1 cellular context compared by ENCODE assay signal in the genomic region with DNA sequence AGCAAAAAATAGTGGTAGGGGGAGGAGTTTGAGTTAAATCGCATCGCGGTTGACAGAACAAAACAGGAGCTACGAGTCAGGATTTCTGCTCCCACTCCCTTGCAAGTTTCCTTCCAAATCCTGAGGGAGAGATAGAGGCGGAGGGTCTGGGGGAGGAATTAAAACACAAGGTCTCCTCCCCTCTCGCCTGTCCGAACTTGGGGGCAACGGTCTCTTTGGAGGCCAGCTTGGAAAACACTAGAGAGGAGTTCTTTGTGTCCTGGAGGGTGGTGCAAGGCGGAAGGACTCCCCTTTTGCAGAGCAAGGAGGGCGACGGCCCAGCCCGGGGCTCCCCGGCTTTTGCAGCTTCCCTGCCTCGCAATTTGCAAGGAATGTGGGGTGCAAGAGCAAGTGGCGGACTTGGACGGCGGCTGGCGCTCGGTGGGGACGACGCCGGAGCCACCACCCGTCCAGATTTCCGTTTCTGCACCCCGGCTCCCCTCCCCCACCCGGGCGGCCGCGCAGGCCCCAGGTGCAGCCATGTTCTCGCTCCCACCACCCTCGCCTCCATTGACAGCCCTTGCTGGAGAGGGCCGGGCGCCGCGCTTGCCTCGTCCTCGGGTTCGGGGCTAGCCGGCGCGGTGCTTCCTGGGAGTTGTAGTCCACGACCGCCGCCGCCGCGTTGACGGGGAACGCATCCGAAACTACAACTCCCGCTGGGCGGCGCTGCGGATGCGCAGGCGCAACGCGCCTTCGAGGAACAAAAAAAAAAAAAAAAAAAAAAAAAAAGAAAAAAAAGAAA.
A peak's percentile ranks its signal among the peaks of the same experiment; 100 is the strongest.
TF ChIP-seq lines count a peak whose summit lies in the region.

No MANE protein-coding gene starts in this region.

TF ChIP-seq in GM12878, 131 proteins besides CTCF, POLR2A, EP300 and RAD21 (continued from another document):
- TF ChIP-seq, protein P1, sequence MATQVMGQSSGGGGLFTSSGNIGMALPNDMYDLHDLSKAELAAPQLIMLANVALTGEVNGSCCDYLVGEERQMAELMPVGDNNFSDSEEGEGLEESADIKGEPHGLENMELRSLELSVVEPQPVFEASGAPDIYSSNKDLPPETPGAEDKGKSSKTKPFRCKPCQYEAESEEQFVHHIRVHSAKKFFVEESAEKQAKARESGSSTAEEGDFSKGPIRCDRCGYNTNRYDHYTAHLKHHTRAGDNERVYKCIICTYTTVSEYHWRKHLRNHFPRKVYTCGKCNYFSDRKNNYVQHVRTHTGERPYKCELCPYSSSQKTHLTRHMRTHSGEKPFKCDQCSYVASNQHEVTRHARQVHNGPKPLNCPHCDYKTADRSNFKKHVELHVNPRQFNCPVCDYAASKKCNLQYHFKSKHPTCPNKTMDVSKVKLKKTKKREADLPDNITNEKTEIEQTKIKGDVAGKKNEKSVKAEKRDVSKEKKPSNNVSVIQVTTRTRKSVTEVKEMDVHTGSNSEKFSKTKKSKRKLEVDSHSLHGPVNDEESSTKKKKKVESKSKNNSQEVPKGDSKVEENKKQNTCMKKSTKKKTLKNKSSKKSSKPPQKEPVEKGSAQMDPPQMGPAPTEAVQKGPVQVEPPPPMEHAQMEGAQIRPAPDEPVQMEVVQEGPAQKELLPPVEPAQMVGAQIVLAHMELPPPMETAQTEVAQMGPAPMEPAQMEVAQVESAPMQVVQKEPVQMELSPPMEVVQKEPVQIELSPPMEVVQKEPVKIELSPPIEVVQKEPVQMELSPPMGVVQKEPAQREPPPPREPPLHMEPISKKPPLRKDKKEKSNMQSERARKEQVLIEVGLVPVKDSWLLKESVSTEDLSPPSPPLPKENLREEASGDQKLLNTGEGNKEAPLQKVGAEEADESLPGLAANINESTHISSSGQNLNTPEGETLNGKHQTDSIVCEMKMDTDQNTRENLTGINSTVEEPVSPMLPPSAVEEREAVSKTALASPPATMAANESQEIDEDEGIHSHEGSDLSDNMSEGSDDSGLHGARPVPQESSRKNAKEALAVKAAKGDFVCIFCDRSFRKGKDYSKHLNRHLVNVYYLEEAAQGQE (IDR thresholded peaks at IDR 0.05; ENCODE audit: low read depth, low read length) = 0 out of 2 replicates have a peak, but pooled peaks have one; percentile 18
- TF ChIP-seq KAT2A (conservative IDR thresholded peaks at IDR 0.05; ENCODE audit: control insufficient read depth, low read depth, low read length) = no peak
- peak; percentile 87 for TF ChIP-seq HDGF (IDR thresholded peaks at IDR 0.05)
- peak; percentile 55; the same call in 1 of the 2 replicates for TF ChIP-seq PKNOX1 (IDR thresholded peaks at IDR 0.05)
- peak; percentile 33; the same call in 1 of the 2 replicates for TF ChIP-seq BACH1 (IDR thresholded peaks at IDR 0.05; ENCODE audit: borderline replicate concordance)
- peak; percentile 93 for TF ChIP-seq TCF3 (IDR thresholded peaks at IDR 0.05; ENCODE audit: borderline replicate concordance, insufficient read depth, low read depth, low read length)
- no peak; the same call in 1 of the 2 replicates for TF ChIP-seq PML (IDR thresholded peaks at IDR 0.05; ENCODE audit: low read length)
- TF ChIP-seq NR2C1 (IDR thresholded peaks at IDR 0.05) = peak; percentile 62
- TF ChIP-seq ZBED1 (IDR thresholded peaks at IDR 0.05; ENCODE audit: borderline replicate concordance) = no peak
- TF ChIP-seq NKRF (conservative IDR thresholded peaks at IDR 0.05) = 0 out of 2 replicates have a peak, but pooled peaks have one; percentile 33
- peak; percentile 64 for TF ChIP-seq NRF1 (conservative IDR thresholded peaks at IDR 0.05; ENCODE audit: low read depth, low read length)
- peak; percentile 43; the same call in 1 of the 2 replicates for TF ChIP-seq EED (IDR thresholded peaks at IDR 0.05; ENCODE audit: low read depth)
- TF ChIP-seq SP1 (IDR thresholded peaks at IDR 0.05; ENCODE audit: low read depth, low read length) = no peak
- TF ChIP-seq POLR2AphosphoS5 (IDR thresholded peaks at IDR 0.05; ENCODE audit: low read length) = peak; percentile 76; the same call in 1 of the 2 replicates
- TF ChIP-seq, protein P2, sequence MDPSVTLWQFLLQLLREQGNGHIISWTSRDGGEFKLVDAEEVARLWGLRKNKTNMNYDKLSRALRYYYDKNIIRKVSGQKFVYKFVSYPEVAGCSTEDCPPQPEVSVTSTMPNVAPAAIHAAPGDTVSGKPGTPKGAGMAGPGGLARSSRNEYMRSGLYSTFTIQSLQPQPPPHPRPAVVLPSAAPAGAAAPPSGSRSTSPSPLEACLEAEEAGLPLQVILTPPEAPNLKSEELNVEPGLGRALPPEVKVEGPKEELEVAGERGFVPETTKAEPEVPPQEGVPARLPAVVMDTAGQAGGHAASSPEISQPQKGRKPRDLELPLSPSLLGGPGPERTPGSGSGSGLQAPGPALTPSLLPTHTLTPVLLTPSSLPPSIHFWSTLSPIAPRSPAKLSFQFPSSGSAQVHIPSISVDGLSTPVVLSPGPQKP (IDR thresholded peaks at IDR 0.05; ENCODE audit: low read depth, low read length) = 0 out of 2 replicates have a peak, but pooled peaks have one; percentile 8
- peak; percentile 3 to 15; a peak in 1 of 4 replicates for TF ChIP-seq BHLHE40 (IDR thresholded peaks at IDR 0.05; ENCODE audit: borderline replicate concordance in 1 of 2, low read depth in 2 of 2, low read length in 1 of 2)
- TF ChIP-seq SMAD5 (IDR thresholded peaks at IDR 0.05; ENCODE audit: low read depth) = peak; percentile 63; the same call in 1 of the 2 replicates
- TF ChIP-seq CBX5 (IDR thresholded peaks at IDR 0.05; ENCODE audit: low read depth) = peak; percentile 63; the same call in 1 of the 2 replicates
- peak; percentile 20 for TF ChIP-seq DPF2 (IDR thresholded peaks at IDR 0.05)
- TF ChIP-seq TCF12 (IDR thresholded peaks at IDR 0.05; ENCODE audit: low read depth, low read length) = peak; percentile 82; the same call in 1 of the 2 replicates
- TF ChIP-seq MEF2A (IDR thresholded peaks at IDR 0.05; ENCODE audit: insufficient read depth, low read depth, low read length) = 0 out of 2 replicates have a peak, but pooled peaks have one; percentile 31
- TF ChIP-seq KLF5 (IDR thresholded peaks at IDR 0.05; ENCODE audit: partially characterized antibody) = no peak
- TF ChIP-seq ATF3 (IDR thresholded peaks at IDR 0.05; ENCODE audit: borderline replicate concordance, extremely low read depth, low read depth, low read length) = 0 out of 2 replicates have a peak, but pooled peaks have one; percentile 37
- TF ChIP-seq, protein P3, sequence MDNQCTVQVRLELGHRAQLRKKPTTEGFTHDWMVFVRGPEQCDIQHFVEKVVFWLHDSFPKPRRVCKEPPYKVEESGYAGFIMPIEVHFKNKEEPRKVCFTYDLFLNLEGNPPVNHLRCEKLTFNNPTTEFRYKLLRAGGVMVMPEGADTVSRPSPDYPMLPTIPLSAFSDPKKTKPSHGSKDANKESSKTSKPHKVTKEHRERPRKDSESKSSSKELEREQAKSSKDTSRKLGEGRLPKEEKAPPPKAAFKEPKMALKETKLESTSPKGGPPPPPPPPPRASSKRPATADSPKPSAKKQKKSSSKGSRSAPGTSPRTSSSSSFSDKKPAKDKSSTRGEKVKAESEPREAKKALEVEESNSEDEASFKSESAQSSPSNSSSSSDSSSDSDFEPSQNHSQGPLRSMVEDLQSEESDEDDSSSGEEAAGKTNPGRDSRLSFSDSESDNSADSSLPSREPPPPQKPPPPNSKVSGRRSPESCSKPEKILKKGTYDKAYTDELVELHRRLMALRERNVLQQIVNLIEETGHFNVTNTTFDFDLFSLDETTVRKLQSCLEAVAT (IDR thresholded peaks at IDR 0.05) = peak; percentile 88
- TF ChIP-seq ZNF384 (IDR thresholded peaks at IDR 0.05; ENCODE audit: borderline replicate concordance, low read depth, low read length) = peak; percentile 100
- TF ChIP-seq CREM (IDR thresholded peaks at IDR 0.05; ENCODE audit: low read depth) = peak; percentile 51; the same call in 1 of the 2 replicates
- peak; percentile 76 for TF ChIP-seq CREB1 (IDR thresholded peaks at IDR 0.05; ENCODE audit: low read depth)
- peak; percentile 88 for TF ChIP-seq IKZF1 (conservative IDR thresholded peaks at IDR 0.05)
- 0 out of 2 replicates have a peak, but pooled peaks have one; percentile 42 for TF ChIP-seq CBFB (IDR thresholded peaks at IDR 0.05; ENCODE audit: low read depth)
- peak; percentile 16; the same call in 1 of the 2 replicates for TF ChIP-seq TBL1XR1 (IDR thresholded peaks at IDR 0.05; ENCODE audit: low read depth, low read length)
- peak; percentile 59; the same call in 2 of the 3 replicates for TF ChIP-seq POU2F2 (IDR thresholded peaks at IDR 0.05; ENCODE audit: borderline replicate concordance, low read depth, low read length)
- peak; percentile 96 for TF ChIP-seq TAF1 (IDR thresholded peaks at IDR 0.05; ENCODE audit: borderline replicate concordance, low read depth, low read length)
- TF ChIP-seq POLR2AphosphoS2 (IDR thresholded peaks at IDR 0.05; ENCODE audit: low read depth, low read length) = no peak; the same call in none of the 2 replicates
- peak in 1 of 2 experiments; percentile 50; a peak in 1 of 4 replicates for TF ChIP-seq IKZF2 (IDR thresholded peaks at IDR 0.05)
- TF ChIP-seq SUZ12 (IDR thresholded peaks at IDR 0.05; ENCODE audit: unreplicated experiment) = no peak
- no peak for TF ChIP-seq HDAC2 (IDR thresholded peaks at IDR 0.05)
- TF ChIP-seq MXI1 (IDR thresholded peaks at IDR 0.05; ENCODE audit: low read depth, low read length) = peak; percentile 85
- TF ChIP-seq RELB (IDR thresholded peaks at IDR 0.05; ENCODE audit: low read depth) = 0 out of 2 replicates have a peak, but pooled peaks have one; percentile 52
- peak; percentile 93; the same call in 1 of the 2 replicates for TF ChIP-seq CHD2 (IDR thresholded peaks at IDR 0.05; ENCODE audit: borderline replicate concordance, low read depth, low read length)
- TF ChIP-seq YY1 (IDR thresholded peaks at IDR 0.05; ENCODE audit: low read depth, low read length) = peak; percentile 98
- peak; percentile 84 for TF ChIP-seq MAX (IDR thresholded peaks at IDR 0.05; ENCODE audit: low read depth, low read length)
